Comparison of ENCODE assay signal across 1 cellular context in the genomic region with DNA sequence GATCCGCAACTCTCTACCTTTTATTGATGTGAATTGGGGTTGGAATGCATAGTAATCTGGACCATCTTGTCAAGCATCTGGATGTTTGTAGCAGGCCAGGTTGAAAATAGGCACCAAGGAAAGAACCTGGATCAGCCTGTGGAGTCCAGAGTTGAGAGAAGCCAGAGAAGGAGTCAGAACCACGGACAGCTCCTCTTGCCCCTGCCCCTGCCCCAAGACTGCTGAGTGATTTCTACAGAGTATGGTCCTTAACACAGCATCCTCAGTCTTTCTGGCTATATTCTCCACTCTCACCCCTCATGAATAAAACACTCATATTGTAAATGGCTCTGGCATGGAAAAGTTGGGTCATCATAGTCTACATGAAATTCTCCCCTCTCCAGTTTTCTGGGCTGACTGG.
TF ChIP-seq lines count a peak whose summit lies in the region.

No MANE protein-coding gene starts in this region.

TF ChIP-seq in K562, 482 proteins besides CTCF, POLR2A, EP300 and RAD21:
- TF ChIP-seq, protein P1, sequence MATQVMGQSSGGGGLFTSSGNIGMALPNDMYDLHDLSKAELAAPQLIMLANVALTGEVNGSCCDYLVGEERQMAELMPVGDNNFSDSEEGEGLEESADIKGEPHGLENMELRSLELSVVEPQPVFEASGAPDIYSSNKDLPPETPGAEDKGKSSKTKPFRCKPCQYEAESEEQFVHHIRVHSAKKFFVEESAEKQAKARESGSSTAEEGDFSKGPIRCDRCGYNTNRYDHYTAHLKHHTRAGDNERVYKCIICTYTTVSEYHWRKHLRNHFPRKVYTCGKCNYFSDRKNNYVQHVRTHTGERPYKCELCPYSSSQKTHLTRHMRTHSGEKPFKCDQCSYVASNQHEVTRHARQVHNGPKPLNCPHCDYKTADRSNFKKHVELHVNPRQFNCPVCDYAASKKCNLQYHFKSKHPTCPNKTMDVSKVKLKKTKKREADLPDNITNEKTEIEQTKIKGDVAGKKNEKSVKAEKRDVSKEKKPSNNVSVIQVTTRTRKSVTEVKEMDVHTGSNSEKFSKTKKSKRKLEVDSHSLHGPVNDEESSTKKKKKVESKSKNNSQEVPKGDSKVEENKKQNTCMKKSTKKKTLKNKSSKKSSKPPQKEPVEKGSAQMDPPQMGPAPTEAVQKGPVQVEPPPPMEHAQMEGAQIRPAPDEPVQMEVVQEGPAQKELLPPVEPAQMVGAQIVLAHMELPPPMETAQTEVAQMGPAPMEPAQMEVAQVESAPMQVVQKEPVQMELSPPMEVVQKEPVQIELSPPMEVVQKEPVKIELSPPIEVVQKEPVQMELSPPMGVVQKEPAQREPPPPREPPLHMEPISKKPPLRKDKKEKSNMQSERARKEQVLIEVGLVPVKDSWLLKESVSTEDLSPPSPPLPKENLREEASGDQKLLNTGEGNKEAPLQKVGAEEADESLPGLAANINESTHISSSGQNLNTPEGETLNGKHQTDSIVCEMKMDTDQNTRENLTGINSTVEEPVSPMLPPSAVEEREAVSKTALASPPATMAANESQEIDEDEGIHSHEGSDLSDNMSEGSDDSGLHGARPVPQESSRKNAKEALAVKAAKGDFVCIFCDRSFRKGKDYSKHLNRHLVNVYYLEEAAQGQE (CRISPR knock-in tag; IDR thresholded peaks at IDR 0.05; ENCODE audit: low read depth): peak; percentile 91
- TF ChIP-seq MIER1 (IDR thresholded peaks at IDR 0.05; ENCODE audit: low read depth) (peak; percentile 84), EHMT2 (IDR thresholded peaks at IDR 0.05) (peak; percentile 94), LCOR (CRISPR knock-in tag; IDR thresholded peaks at IDR 0.05) (no peak)
